ENCODE assay signal across 22 cellular contexts in the genomic region with DNA sequence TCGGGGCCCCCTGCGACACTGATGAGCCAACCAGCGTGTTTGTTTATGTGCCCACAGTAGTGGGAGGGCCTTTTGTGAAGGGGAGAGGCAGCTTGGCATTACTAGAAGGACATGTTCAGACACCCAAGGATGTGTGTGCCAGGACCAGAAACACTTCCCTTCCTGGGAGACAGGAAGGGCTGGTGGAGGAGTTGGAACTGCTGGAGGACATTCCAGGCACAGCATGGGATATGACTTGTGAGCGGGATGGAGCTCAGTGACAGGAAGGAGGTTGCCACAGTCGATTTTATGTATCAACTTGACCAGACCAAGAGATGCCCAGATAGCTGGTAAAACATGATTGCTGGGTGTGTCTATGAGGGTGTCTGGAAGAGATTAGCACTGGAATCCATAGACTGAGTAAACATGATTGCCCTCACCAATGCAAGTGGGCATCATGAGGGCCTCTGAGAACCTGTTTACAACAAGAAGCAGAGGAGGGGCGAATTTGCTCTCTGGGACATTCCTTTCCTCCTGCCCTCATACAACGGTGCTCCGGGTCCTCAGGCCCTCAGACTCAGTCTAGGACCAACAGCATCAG.
A peak's percentile ranks its signal among the peaks of the same experiment; 100 is the strongest.
DNase-seq lines count a peak whose midpoint lies in the region; ATAC-seq, FAIRE-seq and TF ChIP-seq lines count a peak whose summit lies in the region.
"Had no signal": no experiment of that assay in that cellular context is flagged by ENCODE, and none has a peak within 500 bp of the region (broad histone marks: within the 10 kb centered on the region; RNA-seq: fewer than 3 reads in every experiment).

No MANE protein-coding gene starts in this region.

- no peak overlapping the region for H3K27ac ChIP-seq in trophoblast cell (ENCODE audit: low read depth, low read length)
- H3K27ac ChIP-seq: BLaER1 had no signal

- H3K23ac ChIP-seq in trophoblast cell (ENCODE audit: low read length), result no peak overlapping the region

- H3K36me3 ChIP-seq in bronchial epithelial cell (ENCODE audit: control insufficient read depth, insufficient read depth, low read length) (no peaks in the 10 kb centered on the region), trophoblast cell (ENCODE audit: control insufficient read depth in 1 of 2, insufficient read depth in 2 of 2, low read length in 2 of 2) (no peaks in the 10 kb centered on the region)
- H3K36me3 ChIP-seq: BLaER1 had no signal

- no peak overlapping the region for H2BK120ac ChIP-seq in trophoblast cell (ENCODE audit: insufficient read depth, low read length, poor library complexity)

- no peaks in the 10 kb centered on the region for H3K9me3 ChIP-seq in trophoblast cell (ENCODE audit: insufficient read depth, low read depth, low read length)
- H3K9me3 ChIP-seq: BLaER1 had no signal

- H3K79me2 ChIP-seq in trophoblast cell (ENCODE audit: control insufficient read depth, insufficient read depth, low read length, poor library complexity), result no peaks in the 10 kb centered on the region

- peaks cover 15 to 29% (median 18%) of the 10 kb centered on the region in 3 donors for H3K27me3 Mint-ChIP-seq in CD14-positive monocyte (ENCODE audit: low read depth in 3 of 3)
- H3K27me3 Mint-ChIP-seq: CD4-positive, alpha-beta memory T cell had no signal

- peaks cover 1 to 8% of the 10 kb centered on the region in 2 experiments for H3K4me1 ChIP-seq in trophoblast cell (ENCODE audit: control insufficient read depth in 1 of 2, insufficient read depth in 2 of 2, low read length in 2 of 2)

- DNase-seq in CD14-positive monocyte (ENCODE audit: low spot score), result peak; percentile 22
- peak; percentile 25 for DNase-seq in EH (ENCODE audit: low read depth)
- DNase-seq in bronchial epithelial cell (ENCODE audit: low read depth), result no peak
- DNase-seq in trophoblast cell, result peak; percentile 68 to 70
- DNase-seq in NCI-H2029 treated with DMSO at 0.1 percent for 48 hours (lab: John Stamatoyannopoulos, UW), result no peak
- DNase-seq in COR-L47 (lab: John Stamatoyannopoulos, UW), result no peak
- DNase-seq: ACHN; Calu3; CD4-positive, alpha-beta memory T cell; GDM1; NCI-H1105; NCI-H1694; NCI-H2081 treated with DMSO at 0.1 percent for 48 hours; NCI-H2171 treated with DMSO at 0.1 percent for 48 hours; NCI-H446; NCI-H526; OCI-M1; SHP77 had no signal

- intact Hi-C loops in CD14-positive monocyte (cut with micrococcal nuclease), result no loop called here

- no peak overlapping the region for H3K14ac ChIP-seq in trophoblast cell (ENCODE audit: low read length)

- peaks cover 5% of the 10 kb centered on the region for H3K4me1 Mint-ChIP-seq in CD14-positive monocyte
- H3K4me1 Mint-ChIP-seq: CD4-positive, alpha-beta memory T cell had no signal

- no peak overlapping the region for H3K18ac ChIP-seq in trophoblast cell (ENCODE audit: low read length)

- no peak overlapping the region for H3K9ac ChIP-seq in trophoblast cell (ENCODE audit: low read length)
- H3K9ac ChIP-seq: BLaER1 had no signal

- H3K27me3 ChIP-seq in bronchial epithelial cell (ENCODE audit: control insufficient read depth, insufficient read depth, low read length) (no peaks in the 10 kb centered on the region), trophoblast cell (ENCODE audit: insufficient read depth, low read length) (peaks cover 2% of the 10 kb centered on the region)

- H2AFZ ChIP-seq in trophoblast cell (ENCODE audit: insufficient read depth, low read length, poor library complexity), result no peak overlapping the region

- no peak for TF ChIP-seq CTCF in CD14-positive monocyte (IDR thresholded peaks at IDR 0.05)
- no peak for TF ChIP-seq CTCF in bronchial epithelial cell (IDR thresholded peaks at IDR 0.05; ENCODE audit: insufficient read depth, low read length, severe bottlenecking)

- H4K8ac ChIP-seq in trophoblast cell (ENCODE audit: low read depth, low read length), result no peak overlapping the region

- H3K4ac ChIP-seq in trophoblast cell (ENCODE audit: low read depth, low read length), result no peak overlapping the region

- H3K4me2 ChIP-seq in trophoblast cell (ENCODE audit: low read length), result no peak overlapping the region
- H3K4me2 ChIP-seq: BLaER1 had no signal

- H2AK5ac ChIP-seq in trophoblast cell (ENCODE audit: low read length), result no peak overlapping the region

- no peak overlapping the region for H3K27ac Mint-ChIP-seq in CD14-positive monocyte

- WGBS in trophoblast cell (ENCODE audit: extremely low coverage, insufficient coverage, insufficient read length), result no CpG with 5 or more reads among the region's 8 CpGs

- H2BK12ac ChIP-seq in trophoblast cell (ENCODE audit: low read length), result no peak overlapping the region

- peaks cover 2% of the 10 kb centered on the region for H3K79me1 ChIP-seq in trophoblast cell (ENCODE audit: low read length)

- H3K9me3 Mint-ChIP-seq in CD14-positive monocyte, result no peaks in the 10 kb centered on the region
- H3K9me3 Mint-ChIP-seq: CD4-positive, alpha-beta memory T cell had no signal

- no peak overlapping the region for H3K4me3 Mint-ChIP-seq in CD14-positive monocyte
- H3K4me3 Mint-ChIP-seq: CD4-positive, alpha-beta memory T cell had no signal

- peak; percentile 13 for FAIRE-seq in bronchial epithelial cell (lab: Jason Lieb, UNC)
- FAIRE-seq: GM18507, RCC 7860 had no signal

- no peaks in the 10 kb centered on the region for H3K36me3 Mint-ChIP-seq in CD14-positive monocyte
- H3K36me3 Mint-ChIP-seq: CD4-positive, alpha-beta memory T cell had no signal

- no peak overlapping the region for H3K4me3 ChIP-seq in bronchial epithelial cell (ENCODE audit: low read depth, low read length)
- H3K4me3 ChIP-seq in trophoblast cell (ENCODE audit: low read depth, low read length), result no peak overlapping the region
- H3K4me3 ChIP-seq: BLaER1 had no signal

- H4K12ac ChIP-seq in trophoblast cell (ENCODE audit: low read depth, low read length), result no peak overlapping the region

- no peak overlapping the region for H2BK5ac ChIP-seq in trophoblast cell (ENCODE audit: low read depth, low read length, poor library complexity)

- ATAC-seq in HG03439 (IDR thresholded peaks at IDR 0.05; ENCODE audit: unreplicated experiment), result no peak

- no peak overlapping the region for H4K91ac ChIP-seq in trophoblast cell (ENCODE audit: low read depth, low read length)

Comparison
In these comparisons a context has a peak if more than half of its experiments do, and no peak if none do; other contexts are left out.
1. DNase-seq: peak in CD14-positive monocyte (single experiment), EH (single experiment) and trophoblast cell (2 of 2); none in bronchial epithelial cell (single experiment), NCI-H2029 treated with DMSO at 0.1 percent for 48 hours (single experiment) and COR-L47 (single experiment).